Comparison of ENCODE assay signal across 2 cellular contexts in the genomic region with DNA sequence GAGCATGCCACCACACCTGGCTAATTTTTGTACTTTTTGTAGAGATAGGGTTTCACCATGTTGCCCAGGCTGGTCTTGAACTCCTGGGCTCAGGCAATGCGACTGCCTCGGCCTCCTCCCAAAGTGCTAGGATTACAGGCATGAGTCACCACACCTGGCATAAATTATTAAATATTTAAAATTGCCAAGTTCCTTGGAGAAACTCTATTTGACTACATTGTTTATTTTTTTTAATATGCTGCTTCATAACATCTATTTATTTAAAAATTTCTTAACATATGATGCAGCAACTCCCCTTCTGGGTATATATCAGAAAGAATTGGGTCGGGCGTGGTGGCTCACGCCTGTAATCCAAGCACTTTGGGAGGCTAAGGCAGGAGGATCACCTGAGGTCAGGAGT. TPM values are rescaled to one million over a fixed set of nuclear protein-coding genes. Genes with fewer than 3 reads are reported as not detected.
"Had no signal": no experiment of that assay in that cellular context is flagged by ENCODE, and none has a peak within 500 bp of the region (broad histone marks: within the 10 kb centered on the region; RNA-seq: fewer than 3 reads in every experiment).

No MANE protein-coding gene starts in this region.

RNA-seq across cellular contexts. Expression of gene CBLC, which starts 55.2 kb away (rescaled TPM):
- total RNA-seq: HFFc6, HT1080 had no signal
